1 cellular context compared by ENCODE assay signal in the genomic region with DNA sequence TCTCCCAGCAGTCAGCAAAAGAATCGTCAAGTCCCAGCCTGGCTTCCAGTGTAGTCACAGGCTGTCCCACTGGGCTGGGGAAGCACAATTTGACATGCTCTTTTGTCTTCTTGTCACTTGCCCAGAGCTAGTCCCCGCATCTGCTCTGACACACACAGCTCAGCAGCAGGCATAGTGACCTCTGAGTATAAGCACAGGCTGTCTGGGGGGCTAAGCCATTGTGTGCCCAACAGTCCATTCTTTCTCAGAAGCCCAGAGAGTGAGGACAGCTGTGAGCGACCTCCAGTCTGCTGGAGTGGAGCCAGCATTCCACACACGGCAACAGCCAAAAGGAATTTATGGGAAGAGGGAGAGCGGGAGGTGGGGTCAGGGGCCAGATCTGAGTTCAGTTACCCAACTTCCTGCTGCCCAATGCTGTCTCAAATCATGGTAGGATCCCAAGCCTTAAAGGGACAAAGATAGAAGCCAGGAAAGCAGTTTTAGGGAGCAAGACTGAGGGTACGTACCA.
A peak's percentile ranks its signal among the peaks of the same experiment; 100 is the strongest.
TF ChIP-seq lines count a peak whose summit lies in the region.

No MANE protein-coding gene starts in this region.

TF ChIP-seq in HepG2, 621 proteins besides CTCF, POLR2A, EP300 and RAD21 (continued from another document):
- TF ChIP-seq SMARCC2 (IDR thresholded peaks at IDR 0.05) (no peak), CHD4 (IDR thresholded peaks at IDR 0.05; ENCODE audit: borderline replicate concordance, low read length) (no peak), MED8 (CRISPR knock-in tag; IDR thresholded peaks at IDR 0.05; ENCODE audit: insufficient replicate concordance) (no peak), CENPX (CRISPR knock-in tag; IDR thresholded peaks at IDR 0.05) (no peak), TBL1XR1 (IDR thresholded peaks at IDR 0.05; ENCODE audit: borderline replicate concordance, low read length, partially characterized antibody) (no peak), ZFP62 (CRISPR knock-in tag; IDR thresholded peaks at IDR 0.05) (no peak), ZBTB7B (CRISPR knock-in tag; IDR thresholded peaks at IDR 0.05) (peak; percentile 75; the same call in 1 of the 2 replicates), TSC22D2 (CRISPR knock-in tag; IDR thresholded peaks at IDR 0.05; ENCODE audit: borderline replicate concordance) (0 out of 2 replicates have a peak, but pooled peaks have one; percentile 31), CHCHD3 (CRISPR knock-in tag; IDR thresholded peaks at IDR 0.05) (no peak), ZNF773 (CRISPR knock-in tag; IDR thresholded peaks at IDR 0.05; ENCODE audit: borderline replicate concordance) (no peak), ZNF430 (CRISPR knock-in tag; IDR thresholded peaks at IDR 0.05) (0 out of 2 replicates have a peak, but pooled peaks have one; percentile 60), THAP11 (CRISPR knock-in tag; IDR thresholded peaks at IDR 0.05) (no peak), ZNF781 (CRISPR knock-in tag; IDR thresholded peaks at IDR 0.05; ENCODE audit: borderline replicate concordance, not compliant biosample characterization) (no peak)
- TF ChIP-seq, protein P1, sequence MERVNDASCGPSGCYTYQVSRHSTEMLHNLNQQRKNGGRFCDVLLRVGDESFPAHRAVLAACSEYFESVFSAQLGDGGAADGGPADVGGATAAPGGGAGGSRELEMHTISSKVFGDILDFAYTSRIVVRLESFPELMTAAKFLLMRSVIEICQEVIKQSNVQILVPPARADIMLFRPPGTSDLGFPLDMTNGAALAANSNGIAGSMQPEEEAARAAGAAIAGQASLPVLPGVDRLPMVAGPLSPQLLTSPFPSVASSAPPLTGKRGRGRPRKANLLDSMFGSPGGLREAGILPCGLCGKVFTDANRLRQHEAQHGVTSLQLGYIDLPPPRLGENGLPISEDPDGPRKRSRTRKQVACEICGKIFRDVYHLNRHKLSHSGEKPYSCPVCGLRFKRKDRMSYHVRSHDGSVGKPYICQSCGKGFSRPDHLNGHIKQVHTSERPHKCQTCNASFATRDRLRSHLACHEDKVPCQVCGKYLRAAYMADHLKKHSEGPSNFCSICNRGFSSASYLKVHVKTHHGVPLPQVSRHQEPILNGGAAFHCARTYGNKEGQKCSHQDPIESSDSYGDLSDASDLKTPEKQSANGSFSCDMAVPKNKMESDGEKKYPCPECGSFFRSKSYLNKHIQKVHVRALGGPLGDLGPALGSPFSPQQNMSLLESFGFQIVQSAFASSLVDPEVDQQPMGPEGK (CRISPR knock-in tag; IDR thresholded peaks at IDR 0.05), result peak; percentile 68
- TF ChIP-seq, protein P2, sequence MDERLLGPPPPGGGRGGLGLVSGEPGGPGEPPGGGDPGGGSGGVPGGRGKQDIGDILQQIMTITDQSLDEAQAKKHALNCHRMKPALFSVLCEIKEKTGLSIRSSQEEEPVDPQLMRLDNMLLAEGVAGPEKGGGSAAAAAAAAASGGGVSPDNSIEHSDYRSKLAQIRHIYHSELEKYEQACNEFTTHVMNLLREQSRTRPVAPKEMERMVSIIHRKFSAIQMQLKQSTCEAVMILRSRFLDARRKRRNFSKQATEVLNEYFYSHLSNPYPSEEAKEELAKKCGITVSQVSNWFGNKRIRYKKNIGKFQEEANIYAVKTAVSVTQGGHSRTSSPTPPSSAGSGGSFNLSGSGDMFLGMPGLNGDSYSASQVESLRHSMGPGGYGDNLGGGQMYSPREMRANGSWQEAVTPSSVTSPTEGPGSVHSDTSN (CRISPR knock-in tag; IDR thresholded peaks at IDR 0.05), result no peak
- TF ChIP-seq, protein P3, sequence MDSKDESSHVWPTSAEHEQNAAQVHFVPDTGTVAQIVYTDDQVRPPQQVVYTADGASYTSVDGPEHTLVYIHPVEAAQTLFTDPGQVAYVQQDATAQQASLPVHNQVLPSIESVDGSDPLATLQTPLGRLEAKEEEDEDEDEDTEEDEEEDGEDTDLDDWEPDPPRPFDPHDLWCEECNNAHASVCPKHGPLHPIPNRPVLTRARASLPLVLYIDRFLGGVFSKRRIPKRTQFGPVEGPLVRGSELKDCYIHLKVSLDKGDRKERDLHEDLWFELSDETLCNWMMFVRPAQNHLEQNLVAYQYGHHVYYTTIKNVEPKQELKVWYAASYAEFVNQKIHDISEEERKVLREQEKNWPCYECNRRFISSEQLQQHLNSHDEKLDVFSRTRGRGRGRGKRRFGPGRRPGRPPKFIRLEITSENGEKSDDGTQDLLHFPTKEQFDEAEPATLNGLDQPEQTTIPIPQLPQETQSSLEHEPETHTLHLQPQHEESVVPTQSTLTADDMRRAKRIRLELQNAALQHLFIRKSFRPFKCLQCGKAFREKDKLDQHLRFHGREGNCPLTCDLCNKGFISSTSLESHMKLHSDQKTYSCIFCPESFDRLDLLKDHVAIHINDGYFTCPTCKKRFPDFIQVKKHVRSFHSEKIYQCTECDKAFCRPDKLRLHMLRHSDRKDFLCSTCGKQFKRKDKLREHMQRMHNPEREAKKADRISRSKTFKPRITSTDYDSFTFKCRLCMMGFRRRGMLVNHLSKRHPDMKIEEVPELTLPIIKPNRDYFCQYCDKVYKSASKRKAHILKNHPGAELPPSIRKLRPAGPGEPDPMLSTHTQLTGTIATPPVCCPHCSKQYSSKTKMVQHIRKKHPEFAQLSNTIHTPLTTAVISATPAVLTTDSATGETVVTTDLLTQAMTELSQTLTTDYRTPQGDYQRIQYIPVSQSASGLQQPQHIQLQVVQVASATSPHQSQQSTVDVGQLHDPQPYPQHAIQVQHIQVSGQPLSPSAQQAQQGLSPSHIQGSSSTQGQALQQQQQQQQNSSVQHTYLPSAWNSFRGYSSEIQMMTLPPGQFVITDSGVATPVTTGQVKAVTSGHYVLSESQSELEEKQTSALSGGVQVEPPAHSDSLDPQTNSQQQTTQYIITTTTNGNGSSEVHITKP (CRISPR knock-in tag; IDR thresholded peaks at IDR 0.05; ENCODE audit: low read depth), result no peak
- TF ChIP-seq, protein P4, sequence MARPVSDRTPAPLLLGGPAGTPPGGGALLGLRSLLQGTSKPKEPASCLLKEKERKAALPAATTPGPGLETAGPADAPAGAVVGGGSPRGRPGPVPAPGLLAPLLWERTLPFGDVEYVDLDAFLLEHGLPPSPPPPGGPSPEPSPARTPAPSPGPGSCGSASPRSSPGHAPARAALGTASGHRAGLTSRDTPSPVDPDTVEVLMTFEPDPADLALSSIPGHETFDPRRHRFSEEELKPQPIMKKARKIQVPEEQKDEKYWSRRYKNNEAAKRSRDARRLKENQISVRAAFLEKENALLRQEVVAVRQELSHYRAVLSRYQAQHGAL (CRISPR knock-in tag; IDR thresholded peaks at IDR 0.05; ENCODE audit: not compliant biosample characterization), result no peak
- TF ChIP-seq, protein P5, sequence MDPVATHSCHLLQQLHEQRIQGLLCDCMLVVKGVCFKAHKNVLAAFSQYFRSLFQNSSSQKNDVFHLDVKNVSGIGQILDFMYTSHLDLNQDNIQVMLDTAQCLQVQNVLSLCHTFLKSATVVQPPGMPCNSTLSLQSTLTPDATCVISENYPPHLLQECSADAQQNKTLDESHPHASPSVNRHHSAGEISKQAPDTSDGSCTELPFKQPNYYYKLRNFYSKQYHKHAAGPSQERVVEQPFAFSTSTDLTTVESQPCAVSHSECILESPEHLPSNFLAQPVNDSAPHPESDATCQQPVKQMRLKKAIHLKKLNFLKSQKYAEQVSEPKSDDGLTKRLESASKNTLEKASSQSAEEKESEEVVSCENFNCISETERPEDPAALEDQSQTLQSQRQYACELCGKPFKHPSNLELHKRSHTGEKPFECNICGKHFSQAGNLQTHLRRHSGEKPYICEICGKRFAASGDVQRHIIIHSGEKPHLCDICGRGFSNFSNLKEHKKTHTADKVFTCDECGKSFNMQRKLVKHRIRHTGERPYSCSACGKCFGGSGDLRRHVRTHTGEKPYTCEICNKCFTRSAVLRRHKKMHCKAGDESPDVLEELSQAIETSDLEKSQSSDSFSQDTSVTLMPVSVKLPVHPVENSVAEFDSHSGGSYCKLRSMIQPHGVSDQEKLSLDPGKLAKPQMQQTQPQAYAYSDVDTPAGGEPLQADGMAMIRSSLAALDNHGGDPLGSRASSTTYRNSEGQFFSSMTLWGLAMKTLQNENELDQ (CRISPR knock-in tag; IDR thresholded peaks at IDR 0.05; ENCODE audit: borderline replicate concordance), result no peak
- TF ChIP-seq, protein P6, sequence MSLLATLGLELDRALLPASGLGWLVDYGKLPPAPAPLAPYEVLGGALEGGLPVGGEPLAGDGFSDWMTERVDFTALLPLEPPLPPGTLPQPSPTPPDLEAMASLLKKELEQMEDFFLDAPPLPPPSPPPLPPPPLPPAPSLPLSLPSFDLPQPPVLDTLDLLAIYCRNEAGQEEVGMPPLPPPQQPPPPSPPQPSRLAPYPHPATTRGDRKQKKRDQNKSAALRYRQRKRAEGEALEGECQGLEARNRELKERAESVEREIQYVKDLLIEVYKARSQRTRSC (CRISPR knock-in tag; IDR thresholded peaks at IDR 0.05; ENCODE audit: low read depth), result no peak
TF ChIP-seq in HepG2: peak in this region for 93.
